Comparison of ENCODE assay signal across 11 cellular contexts in genomic region chr4:173500841-173501591, GRCh38. TPM values are rescaled to one million over a fixed set of nuclear protein-coding genes. Genes with fewer than 3 reads are reported as not detected.
DNase-seq lines count a peak whose midpoint lies in the region; ATAC-seq and TF ChIP-seq lines count a peak whose summit lies in the region.
"Had no signal": no experiment of that assay in that cellular context is flagged by ENCODE, and none has a peak within 500 bp of the region (broad histone marks: within the 10 kb centered on the region; RNA-seq: fewer than 3 reads in every experiment).

No MANE protein-coding gene starts in this region.

- no peak for DNase-seq in CD4-positive, alpha-beta memory T cell
- DNase-seq in dorsolateral prefrontal cortex (no peak), natural killer cell (no peak), midbrain (lab: John Stamatoyannopoulos, UW) (no peak), AG08395 (ENCODE audit: low spot score) (no peak), foreskin fibroblast (no peak)
- DNase-seq: central memory CD4-positive, alpha-beta T cell; NCI-H2171 treated with DMSO at 0.1 percent for 48 hours had no signal

- CTCF ChIA-PET in CD4-positive, alpha-beta memory T cell (lab: Charles Lee; ENCODE audit: partially characterized antibody) = interaction anchor here (1.1 to 1.4 kb wide), 2 partner anchors 12 to 80 kb away, joined by 4 to 6 read pairs; no protein-coding TSS in a partner anchor

- ATAC-seq in HG02885 (IDR thresholded peaks at IDR 0.05; ENCODE audit: poor library complexity, unreplicated experiment) (peak; percentile 37), natural killer cell (peak in 2 of 3 donors; percentile 36 to 49), HG03457 (IDR thresholded peaks at IDR 0.05; ENCODE audit: unreplicated experiment) (no peak)

- POLR2A ChIA-PET in CD4-positive, alpha-beta memory T cell (lab: Charles Lee; ENCODE audit: partially characterized antibody) = interaction anchor here (1.6 to 2.0 kb wide), 2 partner anchors 80 to 167 kb away, joined by 4 to 5 read pairs; partner anchors contain the start of gene HMGB2

- TF ChIP-seq CTCF in dorsolateral prefrontal cortex (IDR thresholded peaks at IDR 0.05 in 54 of 56, conservative IDR thresholded peaks at IDR 0.05 in 2 of 56; ENCODE audit: low read depth in 1 of 56, partially characterized antibody in 56 of 56) (no peak), natural killer cell (IDR thresholded peaks at IDR 0.05) (no peak), foreskin fibroblast (IDR thresholded peaks at IDR 0.05; ENCODE audit: low read depth, low read length) (no peak)

- H3K4me1 Mint-ChIP-seq in CD4-positive, alpha-beta memory T cell = peaks cover 4 to 16% (median 8%) of the 10 kb centered on the region in 4 donors
- peaks cover 5 to 15% of the 10 kb centered on the region in 2 donors for H3K4me1 Mint-ChIP-seq in natural killer cell

- H3K4me1 ChIP-seq in CD4-positive, alpha-beta memory T cell (ENCODE audit: insufficient read depth, low read length) = peaks cover 11% of the 10 kb centered on the region

- no peaks in the 10 kb centered on the region for H3K9me3 ChIP-seq in CD4-positive, alpha-beta memory T cell (ENCODE audit: control insufficient read depth in 1 of 2, low read length in 2 of 2)

- H3K4me3 Mint-ChIP-seq in CD4-positive, alpha-beta memory T cell = peak overlapping the region; percentile 42 to 79 (median 55)
- peak overlapping the region; percentile 80 for H3K4me3 Mint-ChIP-seq in natural killer cell

- H3K4me3 ChIP-seq in CD4-positive, alpha-beta memory T cell (ENCODE audit: low read length in 2 of 2) = peak overlapping the region in 1 of 2 donors; percentile 24
- H3K4me3 ChIP-seq in dorsolateral prefrontal cortex (peak overlapping the region in 44 of 59 donors; percentile 6 to 63 (median 37)), foreskin fibroblast (ENCODE audit: low read depth in 1 of 2, low read length in 2 of 2) (no peak overlapping the region)

- peaks cover 0 to 2% of the 10 kb centered on the region in 2 donors for H3K36me3 Mint-ChIP-seq in CD4-positive, alpha-beta memory T cell
- H3K36me3 Mint-ChIP-seq in natural killer cell = no peaks in the 10 kb centered on the region

- no peak overlapping the region for H3K27ac ChIP-seq in CD4-positive, alpha-beta memory T cell (ENCODE audit: low read depth, low read length)
- no peak overlapping the region for H3K27ac ChIP-seq in dorsolateral prefrontal cortex

- H3K27me3 Mint-ChIP-seq in CD4-positive, alpha-beta memory T cell = peaks cover 57 to 70% of the 10 kb centered on the region in 2 donors
- peaks cover 50 to 68% of the 10 kb centered on the region in 2 donors for H3K27me3 Mint-ChIP-seq in natural killer cell (ENCODE audit: low read depth in 2 of 2)

- H3K36me3 ChIP-seq in CD4-positive, alpha-beta memory T cell (ENCODE audit: insufficient read depth, low read length) = no peaks in the 10 kb centered on the region

- no peak overlapping the region for H3K27ac Mint-ChIP-seq in CD4-positive, alpha-beta memory T cell
- H3K27ac Mint-ChIP-seq in natural killer cell = no peak overlapping the region

- H3K27me3 ChIP-seq in CD4-positive, alpha-beta memory T cell (ENCODE audit: insufficient read depth, low read length) = peaks cover 21% of the 10 kb centered on the region
- H3K27me3 ChIP-seq in dorsolateral prefrontal cortex = peaks cover 17 to 100% (median 90%) of the 10 kb centered on the region in 45 donors

- H3K9me3 Mint-ChIP-seq in CD4-positive, alpha-beta memory T cell = peaks cover 2 to 8% (median 3%) of the 10 kb centered on the region in 8 donors
- peaks cover 0 to 2% of the 10 kb centered on the region in 2 donors for H3K9me3 Mint-ChIP-seq in natural killer cell

- intact Hi-C loops in CD4-positive, alpha-beta memory T cell (cut with micrococcal nuclease) = no loop called here
- intact Hi-C loops in dorsolateral prefrontal cortex (cut with DNase I) (loop anchor here in 1 of 2 donors (10.0 kb wide), 1 partner anchor 624 kb away; no protein-coding TSS in a partner anchor), natural killer cell (cut with micrococcal nuclease) (no loop called here)

RNA-seq across cellular contexts. Expression of gene HAND2, which starts 29.0 kb away (rescaled TPM):
- not detected for total RNA-seq in CD4-positive, alpha-beta memory T cell
- not detected for polyA plus RNA-seq in CD4-positive, alpha-beta memory T cell
- total RNA-seq in dorsolateral prefrontal cortex = under 1 TPM in 3 of 120 experiments, not detected in 117; 0.25 to 0.62 (median 0.53) TPM
- not detected for total RNA-seq in natural killer cell
- polyA plus RNA-seq: keratinocyte had no signal

Comparison
In these comparisons a context has a peak if more than half of its experiments do, and no peak if none do; other contexts are left out.
1. H3K4me3 ChIP-seq: peak in dorsolateral prefrontal cortex (44 of 59); none in foreskin fibroblast (0 of 2).